In genomic region chr10:22600516-22600915, GRCh38 we compare ENCODE assay signal across 13 cellular contexts.
DNase-seq lines count a peak whose midpoint lies in the region; ATAC-seq and TF ChIP-seq lines count a peak whose summit lies in the region.
"Had no signal": no experiment of that assay in that cellular context is flagged by ENCODE, and none has a peak within 500 bp of the region (broad histone marks: within the 10 kb centered on the region; RNA-seq: fewer than 3 reads in every experiment).

No MANE protein-coding gene starts in this region.

- H3K4me1 ChIP-seq in BLaER1 (peaks cover 69% of the 10 kb centered on the region), sigmoid colon (peaks cover 0 to 14% (median 6%) of the 10 kb centered on the region in 4 donors)

- no peak for TF ChIP-seq EP300 in sigmoid colon (IDR thresholded peaks at IDR 0.05)

- H3K27ac ChIP-seq in BLaER1, result no peak overlapping the region
- no peak overlapping the region for H3K27ac ChIP-seq in sigmoid colon
- H3K27ac ChIP-seq: RWPE1 had no signal

- peak overlapping the region; percentile 59 for H3K27ac Mint-ChIP-seq in activated CD4-positive, alpha-beta memory T cell treated with anti-CD3 and anti-CD28 coated beads, Interleukin-2, amount 10 ng/mL, durations not matched to agents 7 days and 5 days
- H3K27ac Mint-ChIP-seq in naive B cell, result peak overlapping the region; percentile 89 to 95 (median 94)

- CTCF ChIA-PET in activated CD4-positive, alpha-beta memory T cell treated with anti-CD3 and anti-CD28 coated beads, Interleukin-2, amount 10 ng/mL, durations not matched to agents 7 days and 5 days (lab: Charles Lee), result interaction anchor here (0.6 to 1.7 kb wide), 7 partner anchors 10 to 125 kb away, joined by 3 to 5 read pairs (median 4); no protein-coding TSS in a partner anchor

- no peak for TF ChIP-seq POLR2A in sigmoid colon (IDR thresholded peaks at IDR 0.05)

- H3K4me2 ChIP-seq in BLaER1, result peak overlapping the region; percentile 66

- no peak for ATAC-seq in naive B cell (ENCODE audit: low read depth in 2 of 2)
- no peak for ATAC-seq in HG03469 (IDR thresholded peaks at IDR 0.05; ENCODE audit: unreplicated experiment)

- no peak overlapping the region for H3K4me3 Mint-ChIP-seq in activated CD4-positive, alpha-beta memory T cell treated with anti-CD3 and anti-CD28 coated beads, Interleukin-2, amount 10 ng/mL, durations not matched to agents 7 days and 5 days
- peak overlapping the region; percentile 44 to 87 (median 74) for H3K4me3 Mint-ChIP-seq in naive B cell

- H3K36me3 ChIP-seq in BLaER1, result peaks cover 13% of the 10 kb centered on the region
- H3K36me3 ChIP-seq in GM06990 (ENCODE audit: control insufficient read depth, insufficient read depth, low read length), result peaks cover 7% of the 10 kb centered on the region
- H3K36me3 ChIP-seq in sigmoid colon, result no peaks in the 10 kb centered on the region

- H3K9me3 ChIP-seq in BLaER1 (no peaks in the 10 kb centered on the region; the same call in 1 of the 2 replicates), sigmoid colon (no peaks in the 10 kb centered on the region)

- no peak overlapping the region for H3K9ac ChIP-seq in BLaER1

- POLR2A ChIA-PET in activated CD4-positive, alpha-beta memory T cell treated with anti-CD3 and anti-CD28 coated beads, Interleukin-2, amount 10 ng/mL, durations not matched to agents 7 days and 5 days (lab: Charles Lee), result interaction anchor here (1.0 to 4.4 kb wide), 5 partner anchors 11 to 113 kb away, joined by 4 to 34 read pairs (median 7); partner anchors contain the start of gene PIP4K2A

- intact Hi-C loops in sigmoid colon (cut with DNase I), result no loop called here

- no peaks in the 10 kb centered on the region for H3K9me3 Mint-ChIP-seq in activated CD4-positive, alpha-beta memory T cell treated with anti-CD3 and anti-CD28 coated beads, Interleukin-2, amount 10 ng/mL, durations not matched to agents 7 days and 5 days
- H3K9me3 Mint-ChIP-seq in naive B cell, result peaks cover 0 to 5% (median 0%) of the 10 kb centered on the region in 7 donors

- peaks cover 63% of the 10 kb centered on the region for H3K36me3 Mint-ChIP-seq in activated CD4-positive, alpha-beta memory T cell treated with anti-CD3 and anti-CD28 coated beads, Interleukin-2, amount 10 ng/mL, durations not matched to agents 7 days and 5 days (ENCODE audit: low read depth)
- peaks cover 0 to 5% of the 10 kb centered on the region in 2 donors for H3K36me3 Mint-ChIP-seq in naive B cell

- no peak overlapping the region for H3K4me3 ChIP-seq in BLaER1
- H3K4me3 ChIP-seq in GM06990 (replicated peaks; ENCODE audit: low read depth, low read length), result peak overlapping the region; percentile 5; the same call in 1 of the 2 replicates
- no peak overlapping the region for H3K4me3 ChIP-seq in sigmoid colon

- H4K20me1 ChIP-seq in BLaER1, result peaks cover 28% of the 10 kb centered on the region

- peak; percentile 41 for DNase-seq in GM06990 (ENCODE audit: extremely low read depth, insufficient read length)
- DNase-seq in activated CD4-positive, alpha-beta memory T cell treated with anti-CD3 and anti-CD28 coated beads, Interleukin-2, amount 10 ng/mL, durations not matched to agents 7 days and 5 days, result no peak
- no peak for DNase-seq in naive B cell
- DNase-seq in sigmoid colon, result no peak
- DNase-seq in GM10266 (ENCODE audit: extremely low spot score), result no peak
- DNase-seq: amniotic stem cell, erythroblast, glutamatergic neuron, NCI-H187, NCI-H526 treated with DMSO at 0.1 percent for 48 hours had no signal

- no peaks in the 10 kb centered on the region for H3K27me3 Mint-ChIP-seq in activated CD4-positive, alpha-beta memory T cell treated with anti-CD3 and anti-CD28 coated beads, Interleukin-2, amount 10 ng/mL, durations not matched to agents 7 days and 5 days
- no peaks in the 10 kb centered on the region for H3K27me3 Mint-ChIP-seq in naive B cell

- H3K4me1 Mint-ChIP-seq in activated CD4-positive, alpha-beta memory T cell treated with anti-CD3 and anti-CD28 coated beads, Interleukin-2, amount 10 ng/mL, durations not matched to agents 7 days and 5 days, result peaks cover 78% of the 10 kb centered on the region
- peaks cover 58 to 97% (median 81%) of the 10 kb centered on the region in 3 donors for H3K4me1 Mint-ChIP-seq in naive B cell

- no peak for TF ChIP-seq CTCF in GM06990 (IDR thresholded peaks at IDR 0.05; ENCODE audit: insufficient read depth, low read length, poor library complexity, severe bottlenecking)
- no peak for TF ChIP-seq CTCF in sigmoid colon (IDR thresholded peaks at IDR 0.05)
- no peak for TF ChIP-seq CTCF in GM10266 (IDR thresholded peaks at IDR 0.05; ENCODE audit: control insufficient read depth, insufficient read depth, low read depth, missing control alignments)

- 87 to 92% methylated on average over 5 of the region's 5 CpGs for WGBS in sigmoid colon, 2 donors

- no peaks in the 10 kb centered on the region for H3K27me3 ChIP-seq in BLaER1
- H3K27me3 ChIP-seq in GM06990 (replicated peaks; ENCODE audit: control insufficient read depth, insufficient read depth, low read length), result no peaks in the 10 kb centered on the region
- H3K27me3 ChIP-seq in sigmoid colon, result no peaks in the 10 kb centered on the region
